8 cellular contexts compared by ENCODE assay signal in genomic region chr1:201499795-201500669, GRCh38. TPM values are rescaled to one million over a fixed set of nuclear protein-coding genes. Genes with fewer than 3 reads are reported as not detected.
DNase-seq lines count a peak whose midpoint lies in the region; ATAC-seq and TF ChIP-seq lines count a peak whose summit lies in the region.

No MANE protein-coding gene starts in this region.

- H3K4me1 ChIP-seq in adrenal gland (replicated peaks in 1 of 2), result peaks cover 0 to 27% of the 10 kb centered on the region in 2 donors

- WGBS in adrenal gland, 4 donors, result 75 to 83% (median 80%) methylated on average over 7 to 8 of the region's 8 CpGs

- H3K9me3 ChIP-seq in adrenal gland (replicated peaks in 1 of 3), result no peaks in the 10 kb centered on the region

- no peak for TF ChIP-seq CTCF in adrenal gland (IDR thresholded peaks at IDR 0.05)
- TF ChIP-seq CTCF in nephron (IDR thresholded peaks at IDR 0.05; ENCODE audit: unreplicated experiment in 3 of 3), result no peak
- TF ChIP-seq CTCF in type B pancreatic cell (conservative IDR thresholded peaks at IDR 0.05), result no peak

- H3K9me3 Mint-ChIP-seq in nephron, result no peaks in the 10 kb centered on the region
- no peaks in the 10 kb centered on the region for H3K9me3 Mint-ChIP-seq in type B pancreatic cell

- H3K27ac Mint-ChIP-seq in nephron, result peak overlapping the region; percentile 87 to 99 (median 99)
- H3K27ac Mint-ChIP-seq in type B pancreatic cell, result peak overlapping the region; percentile 91

- no peak for DNase-seq in adrenal gland
- peak; percentile 57 for DNase-seq in foreskin melanocyte
- no peak for DNase-seq in type B pancreatic cell (ENCODE audit: extremely low spot score, unreplicated experiment)
- DNase-seq in T-helper 2 cell, result no peak
- no peak for DNase-seq in NCI-H1436 treated with DMSO at 0.1 percent for 48 hours (lab: John Stamatoyannopoulos, UW)
- DNase-seq in GDM1 (lab: John Stamatoyannopoulos, UW), result no peak

- no peak overlapping the region for H3K4me3 ChIP-seq in adrenal gland

- peaks cover 0 to 2% of the 10 kb centered on the region in 2 donors for H3K36me3 ChIP-seq in adrenal gland (replicated peaks in 1 of 2)

- no peaks in the 10 kb centered on the region for H3K36me3 Mint-ChIP-seq in nephron (ENCODE audit: low read depth)
- no peaks in the 10 kb centered on the region for H3K36me3 Mint-ChIP-seq in type B pancreatic cell

- intact Hi-C loops in adrenal gland (cut with DNase I), result no loop called here

- no peak for ATAC-seq in GM19467 (IDR thresholded peaks at IDR 0.05; ENCODE audit: unreplicated experiment)

- H3K4me3 Mint-ChIP-seq in nephron (peak overlapping the region in 2 of 3 experiments; percentile 12 to 53), type B pancreatic cell (peak overlapping the region; percentile 60)

- H3K27me3 ChIP-seq in adrenal gland, result no peaks in the 10 kb centered on the region

- H3K27ac ChIP-seq in adrenal gland, result peak overlapping the region in 3 of 5 donors; percentile 60 to 87 (median 82)

- H3K27me3 Mint-ChIP-seq in nephron (ENCODE audit: low read depth) (peaks cover 9% of the 10 kb centered on the region), type B pancreatic cell (no peaks in the 10 kb centered on the region)

- no peak for TF ChIP-seq POLR2A in adrenal gland (IDR thresholded peaks at IDR 0.05)

- H3K4me1 Mint-ChIP-seq in nephron (peaks cover 78% of the 10 kb centered on the region), type B pancreatic cell (ENCODE audit: unreplicated experiment) (peaks cover 55% of the 10 kb centered on the region)

RNA-seq across cellular contexts. Expression of gene CSRP1, which starts 6.9 kb away (rescaled TPM):
- total RNA-seq in adrenal gland (100 to 1,000 TPM in 5 of 8 donors, 10 to 100 TPM in 3; 67.6 to 470 (median 200) TPM), type B pancreatic cell (ENCODE audit: low replicate concordance) (7.3 and 139 TPM in 2 replicates)
- polyA plus RNA-seq in adrenal gland, result 100 to 1,000 TPM in 2 of 3 donors, 10 to 100 TPM in 1; 85.6 to 159 (median 156) TPM

RNA-seq across cellular contexts. Expression of gene PHLDA3, which starts 31.0 kb away (rescaled TPM):
- total RNA-seq in adrenal gland (10 to 100 TPM; 14.5 to 64.7 (median 30.6) TPM), type B pancreatic cell (ENCODE audit: low replicate concordance) (59.3 and 132 TPM in 2 replicates)
- 10 to 100 TPM in 2 of 3 donors, 1 to 10 TPM in 1; 2.1 to 30.7 (median 30.4) TPM for polyA plus RNA-seq in adrenal gland

RNA-seq across cellular contexts. Expression of gene NAV1, which starts 38.9 kb away (rescaled TPM):
- total RNA-seq in adrenal gland (10 to 100 TPM; 12.4 to 21.9 (median 17.1) TPM), type B pancreatic cell (ENCODE audit: low replicate concordance) (38.1 and 44.9 TPM in 2 replicates)
- 10 to 100 TPM in 1 of 3 donors, 1 to 10 TPM in 2; 3.0 to 11.3 (median 4.4) TPM for polyA plus RNA-seq in adrenal gland
